ENCODE assay signal across 1 cellular context in the genomic region with DNA sequence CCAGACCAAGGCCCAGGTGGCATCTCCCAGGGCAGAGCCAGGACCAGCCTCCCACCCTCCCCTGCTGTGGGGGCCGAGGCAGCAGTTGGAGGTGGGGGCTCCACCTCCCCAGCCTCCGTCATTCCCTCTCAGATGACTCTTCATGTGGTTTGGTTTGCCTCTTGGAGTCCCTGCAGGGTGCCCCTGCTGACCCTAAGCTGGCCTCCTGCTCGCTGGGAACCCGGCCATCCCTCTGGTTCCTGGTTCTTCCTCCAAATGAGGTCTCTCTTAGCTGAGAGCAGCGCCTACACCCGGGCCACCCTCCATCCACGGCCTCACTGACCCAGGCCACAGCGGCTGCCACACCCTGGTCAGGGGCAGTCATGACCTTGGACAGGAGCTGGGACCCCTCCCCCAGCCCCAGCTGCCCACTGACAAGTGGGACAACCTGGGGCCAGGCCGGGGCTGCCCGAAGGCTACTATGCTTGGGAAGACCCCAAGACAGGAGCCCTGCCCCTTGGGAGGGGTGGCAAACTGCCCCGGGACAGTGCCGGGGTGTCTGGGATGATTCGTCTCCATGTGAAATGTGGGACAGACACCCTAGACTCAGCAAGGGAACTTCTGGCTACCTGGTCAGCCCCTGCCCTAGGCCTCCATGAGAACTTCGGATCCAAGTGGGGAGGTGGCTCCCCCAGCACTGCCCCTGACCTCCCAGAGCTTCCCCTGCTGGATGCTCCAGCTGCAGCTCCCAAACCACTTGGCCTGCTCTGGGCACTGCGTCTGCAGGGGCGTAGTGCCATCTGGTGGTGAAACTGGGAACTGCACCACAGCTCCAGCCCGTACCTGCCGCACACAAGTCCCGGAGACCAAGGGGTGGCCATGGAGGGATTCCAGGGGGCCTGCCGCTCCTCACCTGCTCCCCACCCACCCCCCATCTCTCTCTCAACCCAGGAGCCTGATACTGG.
TF ChIP-seq lines count a peak whose summit lies in the region.

No MANE protein-coding gene starts in this region.

TF ChIP-seq in GM23338, 12 proteins besides CTCF, POLR2A, EP300 and RAD21 (continued from another document):
- TF ChIP-seq, protein P1, sequence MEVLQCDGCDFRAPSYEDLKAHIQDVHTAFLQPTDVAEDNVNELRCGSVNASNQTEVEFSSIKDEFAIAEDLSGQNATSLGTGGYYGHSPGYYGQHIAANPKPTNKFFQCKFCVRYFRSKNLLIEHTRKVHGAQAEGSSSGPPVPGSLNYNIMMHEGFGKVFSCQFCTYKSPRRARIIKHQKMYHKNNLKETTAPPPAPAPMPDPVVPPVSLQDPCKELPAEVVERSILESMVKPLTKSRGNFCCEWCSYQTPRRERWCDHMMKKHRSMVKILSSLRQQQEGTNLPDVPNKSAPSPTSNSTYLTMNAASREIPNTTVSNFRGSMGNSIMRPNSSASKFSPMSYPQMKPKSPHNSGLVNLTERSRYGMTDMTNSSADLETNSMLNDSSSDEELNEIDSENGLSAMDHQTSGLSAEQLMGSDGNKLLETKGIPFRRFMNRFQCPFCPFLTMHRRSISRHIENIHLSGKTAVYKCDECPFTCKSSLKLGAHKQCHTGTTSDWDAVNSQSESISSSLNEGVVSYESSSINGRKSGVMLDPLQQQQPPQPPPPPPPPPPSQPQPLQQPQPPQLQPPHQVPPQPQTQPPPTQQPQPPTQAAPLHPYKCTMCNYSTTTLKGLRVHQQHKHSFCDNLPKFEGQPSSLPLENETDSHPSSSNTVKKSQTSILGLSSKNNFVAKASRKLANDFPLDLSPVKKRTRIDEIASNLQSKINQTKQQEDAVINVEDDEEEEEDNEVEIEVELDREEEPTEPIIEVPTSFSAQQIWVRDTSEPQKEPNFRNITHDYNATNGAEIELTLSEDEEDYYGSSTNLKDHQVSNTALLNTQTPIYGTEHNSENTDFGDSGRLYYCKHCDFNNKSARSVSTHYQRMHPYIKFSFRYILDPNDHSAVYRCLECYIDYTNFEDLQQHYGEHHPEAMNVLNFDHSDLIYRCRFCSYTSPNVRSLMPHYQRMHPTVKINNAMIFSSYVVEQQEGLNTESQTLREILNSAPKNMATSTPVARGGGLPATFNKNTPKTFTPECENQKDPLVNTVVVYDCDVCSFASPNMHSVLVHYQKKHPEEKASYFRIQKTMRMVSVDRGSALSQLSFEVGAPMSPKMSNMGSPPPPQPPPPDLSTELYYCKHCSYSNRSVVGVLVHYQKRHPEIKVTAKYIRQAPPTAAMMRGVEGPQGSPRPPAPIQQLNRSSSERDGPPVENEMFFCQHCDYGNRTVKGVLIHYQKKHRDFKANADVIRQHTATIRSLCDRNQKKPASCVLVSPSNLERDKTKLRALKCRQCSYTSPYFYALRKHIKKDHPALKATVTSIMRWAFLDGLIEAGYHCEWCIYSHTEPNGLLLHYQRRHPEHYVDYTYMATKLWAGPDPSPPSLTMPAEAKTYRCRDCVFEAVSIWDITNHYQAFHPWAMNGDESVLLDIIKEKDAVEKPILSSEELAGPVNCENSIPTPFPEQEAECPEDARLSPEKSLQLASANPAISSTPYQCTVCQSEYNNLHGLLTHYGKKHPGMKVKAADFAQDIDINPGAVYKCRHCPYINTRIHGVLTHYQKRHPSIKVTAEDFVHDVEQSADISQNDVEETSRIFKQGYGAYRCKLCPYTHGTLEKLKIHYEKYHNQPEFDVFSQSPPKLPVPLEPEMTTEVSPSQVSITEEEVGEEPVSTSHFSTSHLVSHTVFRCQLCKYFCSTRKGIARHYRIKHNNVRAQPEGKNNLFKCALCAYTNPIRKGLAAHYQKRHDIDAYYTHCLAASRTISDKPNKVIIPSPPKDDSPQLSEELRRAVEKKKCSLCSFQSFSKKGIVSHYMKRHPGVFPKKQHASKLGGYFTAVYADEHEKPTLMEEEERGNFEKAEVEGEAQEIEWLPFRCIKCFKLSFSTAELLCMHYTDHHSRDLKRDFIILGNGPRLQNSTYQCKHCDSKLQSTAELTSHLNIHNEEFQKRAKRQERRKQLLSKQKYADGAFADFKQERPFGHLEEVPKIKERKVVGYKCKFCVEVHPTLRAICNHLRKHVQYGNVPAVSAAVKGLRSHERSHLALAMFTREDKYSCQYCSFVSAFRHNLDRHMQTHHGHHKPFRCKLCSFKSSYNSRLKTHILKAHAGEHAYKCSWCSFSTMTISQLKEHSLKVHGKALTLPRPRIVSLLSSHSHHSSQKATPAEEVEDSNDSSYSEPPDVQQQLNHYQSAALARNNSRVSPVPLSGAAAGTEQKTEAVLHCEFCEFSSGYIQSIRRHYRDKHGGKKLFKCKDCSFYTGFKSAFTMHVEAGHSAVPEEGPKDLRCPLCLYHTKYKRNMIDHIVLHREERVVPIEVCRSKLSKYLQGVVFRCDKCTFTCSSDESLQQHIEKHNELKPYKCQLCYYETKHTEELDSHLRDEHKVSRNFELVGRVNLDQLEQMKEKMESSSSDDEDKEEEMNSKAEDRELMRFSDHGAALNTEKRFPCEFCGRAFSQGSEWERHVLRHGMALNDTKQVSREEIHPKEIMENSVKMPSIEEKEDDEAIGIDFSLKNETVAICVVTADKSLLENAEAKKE (CRISPR knock-in tag; IDR thresholded peaks at IDR 0.05), result no peak
- TF ChIP-seq ZNF114 (CRISPR knock-in tag; IDR thresholded peaks at IDR 0.05), result no peak
- TF ChIP-seq EZH2phosphoT487 (IDR thresholded peaks at IDR 0.05; ENCODE audit: unreplicated experiment), result no peak
- no peak for TF ChIP-seq JUNB (IDR thresholded peaks at IDR 0.05; ENCODE audit: unreplicated experiment)
- no peak for TF ChIP-seq ZNF331 (CRISPR knock-in tag; IDR thresholded peaks at IDR 0.05; ENCODE audit: low read depth)
- TF ChIP-seq, protein P2, sequence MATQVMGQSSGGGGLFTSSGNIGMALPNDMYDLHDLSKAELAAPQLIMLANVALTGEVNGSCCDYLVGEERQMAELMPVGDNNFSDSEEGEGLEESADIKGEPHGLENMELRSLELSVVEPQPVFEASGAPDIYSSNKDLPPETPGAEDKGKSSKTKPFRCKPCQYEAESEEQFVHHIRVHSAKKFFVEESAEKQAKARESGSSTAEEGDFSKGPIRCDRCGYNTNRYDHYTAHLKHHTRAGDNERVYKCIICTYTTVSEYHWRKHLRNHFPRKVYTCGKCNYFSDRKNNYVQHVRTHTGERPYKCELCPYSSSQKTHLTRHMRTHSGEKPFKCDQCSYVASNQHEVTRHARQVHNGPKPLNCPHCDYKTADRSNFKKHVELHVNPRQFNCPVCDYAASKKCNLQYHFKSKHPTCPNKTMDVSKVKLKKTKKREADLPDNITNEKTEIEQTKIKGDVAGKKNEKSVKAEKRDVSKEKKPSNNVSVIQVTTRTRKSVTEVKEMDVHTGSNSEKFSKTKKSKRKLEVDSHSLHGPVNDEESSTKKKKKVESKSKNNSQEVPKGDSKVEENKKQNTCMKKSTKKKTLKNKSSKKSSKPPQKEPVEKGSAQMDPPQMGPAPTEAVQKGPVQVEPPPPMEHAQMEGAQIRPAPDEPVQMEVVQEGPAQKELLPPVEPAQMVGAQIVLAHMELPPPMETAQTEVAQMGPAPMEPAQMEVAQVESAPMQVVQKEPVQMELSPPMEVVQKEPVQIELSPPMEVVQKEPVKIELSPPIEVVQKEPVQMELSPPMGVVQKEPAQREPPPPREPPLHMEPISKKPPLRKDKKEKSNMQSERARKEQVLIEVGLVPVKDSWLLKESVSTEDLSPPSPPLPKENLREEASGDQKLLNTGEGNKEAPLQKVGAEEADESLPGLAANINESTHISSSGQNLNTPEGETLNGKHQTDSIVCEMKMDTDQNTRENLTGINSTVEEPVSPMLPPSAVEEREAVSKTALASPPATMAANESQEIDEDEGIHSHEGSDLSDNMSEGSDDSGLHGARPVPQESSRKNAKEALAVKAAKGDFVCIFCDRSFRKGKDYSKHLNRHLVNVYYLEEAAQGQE (IDR thresholded peaks at IDR 0.05; ENCODE audit: unreplicated experiment), result no peak
- TF ChIP-seq, protein P3, sequence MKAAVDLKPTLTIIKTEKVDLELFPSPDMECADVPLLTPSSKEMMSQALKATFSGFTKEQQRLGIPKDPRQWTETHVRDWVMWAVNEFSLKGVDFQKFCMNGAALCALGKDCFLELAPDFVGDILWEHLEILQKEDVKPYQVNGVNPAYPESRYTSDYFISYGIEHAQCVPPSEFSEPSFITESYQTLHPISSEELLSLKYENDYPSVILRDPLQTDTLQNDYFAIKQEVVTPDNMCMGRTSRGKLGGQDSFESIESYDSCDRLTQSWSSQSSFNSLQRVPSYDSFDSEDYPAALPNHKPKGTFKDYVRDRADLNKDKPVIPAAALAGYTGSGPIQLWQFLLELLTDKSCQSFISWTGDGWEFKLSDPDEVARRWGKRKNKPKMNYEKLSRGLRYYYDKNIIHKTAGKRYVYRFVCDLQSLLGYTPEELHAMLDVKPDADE (IDR thresholded peaks at IDR 0.05), result no peak
- no peak for TF ChIP-seq NANOG (IDR thresholded peaks at IDR 0.05; ENCODE audit: borderline replicate concordance)
- no peak for TF ChIP-seq STAT1 (IDR thresholded peaks at IDR 0.05; ENCODE audit: unreplicated experiment)
- TF ChIP-seq EZH2 (IDR thresholded peaks at IDR 0.05; ENCODE audit: low read depth, unreplicated experiment), result no peak
- no peak for TF ChIP-seq CREB1 (CRISPR knock-in tag; IDR thresholded peaks at IDR 0.05; ENCODE audit: low read depth)
